ENCODE assay signal across 22 cellular contexts in genomic region chr12:58681730-58682129, GRCh38.
"Had no signal": no experiment of that assay in that cellular context is flagged by ENCODE, and none has a peak within 500 bp of the region (broad histone marks: within the 10 kb centered on the region; RNA-seq: fewer than 3 reads in every experiment).

No MANE protein-coding gene starts in this region.

- H3K9me3 ChIP-seq: testis had no signal

- H3K27me3 ChIP-seq: breast epithelium, heart left ventricle, testis, transverse colon had no signal

- H3K36me3 ChIP-seq: breast epithelium, heart left ventricle, left ventricle myocardium inferior, transverse colon had no signal

- H3K4me1 ChIP-seq: breast epithelium, heart left ventricle, left ventricle myocardium inferior, testis, transverse colon had no signal

- DNase-seq: activated CD4-positive, alpha-beta T cell treated with anti-CD3 and anti-CD28 coated beads for 1 hour; activated CD4-positive, alpha-beta T cell treated with anti-CD3 and anti-CD28 coated beads, Interleukin-2, amount 50 U/mL, for 1 hour; activated CD8-positive, alpha-beta T cell treated with anti-CD3 and anti-CD28 coated beads for 36 hours; activated naive CD8-positive, alpha-beta T cell treated with anti-CD3 and anti-CD28 coated beads, Interleukin-2, amount 50 U/mL, for 24 hours; activated T-cell treated with anti-CD3 and anti-CD28 coated beads, Interleukin-2, amount 50 U/mL, for 48 hours; amygdala; central memory CD4-positive, alpha-beta T cell; endodermal cell; foreskin fibroblast; heart left ventricle; kidney glomerular epithelial cell; left ventricle myocardium inferior; mucosa of descending colon; posterior cingulate gyrus; right cardiac atrium; stimulated activated CD4-positive, alpha-beta T cell treated with anti-CD3 and anti-CD28 coated beads, Interleukin-2, amount 100 ng/mL, for 48 hours; stimulated activated naive CD8-positive, alpha-beta T cell treated with anti-CD3 and anti-CD28 coated beads, Interleukin-15, Interleukin-2, amounts not matched to agents 100 U/mL and 50 U/mL, for 24 hours; testis; transverse colon had no signal

- H3K4me3 ChIP-seq: breast epithelium, heart left ventricle, left ventricle myocardium inferior, mucosa of descending colon, testis, transverse colon had no signal

- ATAC-seq: activated CD8-positive, alpha-beta T cell treated with anti-CD3 and anti-CD28 coated beads for 36 hours; activated naive CD8-positive, alpha-beta T cell treated with anti-CD3 and anti-CD28 coated beads, Interleukin-2, amount 50 U/mL, for 24 hours; esophagus mucosa; heart left ventricle; mucosa of descending colon; natural killer cell treated with Interleukin-12 subunit alpha and Interleukin-12 subunit beta and Interleukin-15 and Interleukin-18, amount 100 ng/mL, for 72 hours; right cardiac atrium; stimulated activated naive CD8-positive, alpha-beta T cell treated with anti-CD3 and anti-CD28 coated beads, Interleukin-15, Interleukin-2, amounts not matched to agents 100 U/mL and 50 U/mL, for 24 hours had no signal

- H3K27ac ChIP-seq: breast epithelium, heart left ventricle, left ventricle myocardium inferior, testis, transverse colon had no signal
